In genomic region chr19:32392142-32392541, GRCh38 we compare ENCODE assay signal across 25 cellular contexts. TPM values are rescaled to one million over a fixed set of nuclear protein-coding genes. Genes with fewer than 3 reads are reported as not detected.
DNase-seq lines count a peak whose midpoint lies in the region; ATAC-seq, FAIRE-seq and TF ChIP-seq lines count a peak whose summit lies in the region.
"Had no signal": no experiment of that assay in that cellular context is flagged by ENCODE, and none has a peak within 500 bp of the region (broad histone marks: within the 10 kb centered on the region; RNA-seq: fewer than 3 reads in every experiment).

No MANE protein-coding gene starts in this region.

- H4K5ac ChIP-seq in H1 (ENCODE audit: insufficient read length, low read depth, low read length) = no peak overlapping the region

- H3K9ac ChIP-seq in H1 (replicated peaks in 1 of 4; ENCODE audit: extremely low read depth in 1 of 4, low read depth in 3 of 4, low read length in 3 of 4) = no peak overlapping the region
- H3K9ac ChIP-seq: BLaER1, GM23248 had no signal

- peaks cover 0 to 4% of the 10 kb centered on the region in 2 donors for H3K36me3 Mint-ChIP-seq in activated T-cell treated with anti-CD3 and anti-CD28 coated beads, Interleukin-2, amount 50 U/mL, for 72 hours (ENCODE audit: insufficient read depth in 2 of 2)
- H3K36me3 Mint-ChIP-seq in activated T-cell treated with anti-CD3 and anti-CD28 coated beads, Interleukin-2, amount 50 U/mL, for 4 hours (ENCODE audit: insufficient read depth) = no peaks in the 10 kb centered on the region
- H3K36me3 Mint-ChIP-seq in Caco-2 (ENCODE audit: insufficient read depth, unreplicated experiment) (peaks cover 19% of the 10 kb centered on the region), T-helper 17 cell (ENCODE audit: low read depth) (no peaks in the 10 kb centered on the region)

- no peak for TF ChIP-seq EP300 in H1 (IDR thresholded peaks at IDR 0.05; ENCODE audit: borderline replicate concordance in 1 of 2, low read depth in 2 of 2, low read length in 2 of 2)

- no peak overlapping the region for H2BK15ac ChIP-seq in H1 (ENCODE audit: low read length)

- H3K56ac ChIP-seq in H1 (replicated peaks; ENCODE audit: insufficient read length, low read depth, low read length) = no peak overlapping the region

- no peak overlapping the region for H2BK20ac ChIP-seq in H1 (ENCODE audit: low read length)

- CTCF ChIA-PET in Caco-2 (lab: Charles Lee) (no interaction called here), H1 (lab: Charles Lee; ENCODE audit: partially characterized antibody) (interaction anchor here (1.0 kb wide), 1 partner anchor 40 kb away, joined by 4 read pairs; no protein-coding TSS in a partner anchor)

- FAIRE-seq in H1 (lab: Jason Lieb, UNC) = no peak
- FAIRE-seq: A204.1, D721Med, GM12878 had no signal

- peaks cover 11% of the 10 kb centered on the region for H3K4me1 Mint-ChIP-seq in activated T-cell treated with anti-CD3 and anti-CD28 coated beads, Interleukin-2, amount 50 U/mL, for 72 hours (ENCODE audit: low read depth)
- H3K4me1 Mint-ChIP-seq in activated T-cell treated with anti-CD3 and anti-CD28 coated beads, Interleukin-2, amount 50 U/mL, for 4 hours (ENCODE audit: low read depth) = peaks cover 10% of the 10 kb centered on the region
- H3K4me1 Mint-ChIP-seq in Caco-2 (ENCODE audit: low read depth, unreplicated experiment) = peaks cover 13% of the 10 kb centered on the region
- H3K4me1 Mint-ChIP-seq in T-helper 17 cell = peaks cover 4% of the 10 kb centered on the region

- no peak overlapping the region for H3K4ac ChIP-seq in H1 (replicated peaks; ENCODE audit: insufficient read length, low read depth, low read length)

- H3K4me3 ChIP-seq in Caco-2 (ENCODE audit: low read depth, low read length) (no peak overlapping the region), H1 (ENCODE audit: extremely low read depth in 1 of 4, insufficient read depth in 2 of 4, low read depth in 3 of 4, low read length in 4 of 4) (no peak overlapping the region), WERI-Rb-1 (ENCODE audit: low read depth, low read length) (no peak overlapping the region)
- H3K4me3 ChIP-seq: BLaER1, GM12878, GM23248 had no signal

- no peak overlapping the region for H3K4me2 ChIP-seq in H1 (ENCODE audit: insufficient read depth in 1 of 2, low read depth in 2 of 2, low read length in 2 of 2)
- H3K4me2 ChIP-seq: BLaER1 had no signal

- H3K27ac Mint-ChIP-seq in activated T-cell treated with anti-CD3 and anti-CD28 coated beads, Interleukin-2, amount 50 U/mL, for 72 hours = peak overlapping the region; percentile 46
- peak overlapping the region; percentile 67 for H3K27ac Mint-ChIP-seq in Caco-2 (ENCODE audit: unreplicated experiment)
- peak overlapping the region; percentile 11 for H3K27ac Mint-ChIP-seq in T-helper 17 cell
- H3K27ac Mint-ChIP-seq: B cell; CD8-positive, alpha-beta T cell; H9; HFFc6 had no signal

- H3K4me1 ChIP-seq in Caco-2 (peaks cover 19% of the 10 kb centered on the region), H1 (replicated peaks in 1 of 4; ENCODE audit: control insufficient read depth in 3 of 4, insufficient read depth in 4 of 4, low read length in 3 of 4) (no peaks in the 10 kb centered on the region)
- H3K4me1 ChIP-seq: BLaER1 had no signal

- H3K36me3 ChIP-seq in Caco-2 (ENCODE audit: control insufficient read depth, insufficient read depth, low read length) (no peaks in the 10 kb centered on the region), H1 (ENCODE audit: control insufficient read depth in 2 of 4, insufficient read depth in 4 of 4, low read length in 3 of 4) (no peaks in the 10 kb centered on the region; a peak in 1 of 8 replicates), WERI-Rb-1 (no peaks in the 10 kb centered on the region)

- no peak for TF ChIP-seq CTCF in Caco-2 (IDR thresholded peaks at IDR 0.05; ENCODE audit: insufficient read depth in 1 of 2, low read depth in 1 of 2, low read length in 1 of 2, severe bottlenecking in 1 of 2, unreplicated experiment in 1 of 2)
- no peak for TF ChIP-seq CTCF in H1 (IDR thresholded peaks at IDR 0.05; ENCODE audit: control extremely low read depth in 1 of 3, insufficient read depth in 1 of 3, low read depth in 1 of 3, low read length in 3 of 3)
- no peak for TF ChIP-seq CTCF in WERI-Rb-1 (IDR thresholded peaks at IDR 0.05; ENCODE audit: low read depth, low read length)

- no peak overlapping the region for H4K8ac ChIP-seq in H1 (ENCODE audit: extremely low read depth, insufficient read depth, low read length)

- H3K27ac ChIP-seq in H1 (ENCODE audit: low read depth, low read length) (no peak overlapping the region), WERI-Rb-1 (no peak overlapping the region)
- H3K27ac ChIP-seq: 22Rv1, BLaER1, C4-2B, GM23248 had no signal

- H3K79me1 ChIP-seq in H1 (ENCODE audit: low read depth, low read length) = no peaks in the 10 kb centered on the region

- H3K23ac ChIP-seq in H1 (ENCODE audit: insufficient read length) = no peak overlapping the region

- POLR2A ChIA-PET in Caco-2 (lab: Charles Lee) (no interaction called here), H1 (lab: Charles Lee; ENCODE audit: partially characterized antibody) (interaction anchor here (2.1 kb wide), 1 partner anchor 13 kb away, joined by 10 read pairs; the partner anchor contains the start of gene DPY19L3)

- no peaks in the 10 kb centered on the region for H3K9me3 Mint-ChIP-seq in activated T-cell treated with anti-CD3 and anti-CD28 coated beads, Interleukin-2, amount 50 U/mL, for 72 hours
- H3K9me3 Mint-ChIP-seq in activated T-cell treated with anti-CD3 and anti-CD28 coated beads, Interleukin-2, amount 50 U/mL, for 4 hours = no peaks in the 10 kb centered on the region
- H3K9me3 Mint-ChIP-seq in Caco-2 (ENCODE audit: unreplicated experiment) = no peaks in the 10 kb centered on the region
- H3K9me3 Mint-ChIP-seq: CD4-positive, CD25-positive, alpha-beta regulatory T cell; CD8-positive, alpha-beta T cell; H9; HFFc6 had no signal

- no peak overlapping the region for H2BK120ac ChIP-seq in H1 (replicated peaks; ENCODE audit: low read depth, low read length)

- no peak for DNase-seq in activated T-cell treated with anti-CD3 and anti-CD28 coated beads, Interleukin-2, amount 50 U/mL, for 72 hours
- DNase-seq in activated T-cell treated with anti-CD3 and anti-CD28 coated beads, Interleukin-2, amount 50 U/mL, for 4 hours = no peak
- DNase-seq in Caco-2 (no peak), T-helper 17 cell (no peak), H1 (ENCODE audit: low read depth in 1 of 2, low spot score in 2 of 2) (no peak), kidney glomerular epithelial cell (lab: John Stamatoyannopoulos, UW) (no peak), WERI-Rb-1 (no peak)
- DNase-seq: CD4-positive, CD25-positive, alpha-beta regulatory T cell; CD8-positive, alpha-beta T cell; DMS 273 treated with DMSO at 0.1 percent for 48 hours; DMS79; EL; GDM1; GM23248; H9; HFFc6 had no signal

- no peaks in the 10 kb centered on the region for H4K20me1 ChIP-seq in H1 (replicated peaks in 1 of 2; ENCODE audit: control insufficient read depth in 1 of 2, insufficient read depth in 2 of 2, low read length in 2 of 2)
- H4K20me1 ChIP-seq: BLaER1 had no signal

- H3K9me3 ChIP-seq in Caco-2 (no peaks in the 10 kb centered on the region), T-helper 17 cell (ENCODE audit: control insufficient read depth, low read length, poor library complexity, severe bottlenecking) (no peaks in the 10 kb centered on the region), H1 (ENCODE audit: insufficient read depth in 2 of 2, low read depth in 1 of 2, low read length in 1 of 2) (no peaks in the 10 kb centered on the region), WERI-Rb-1 (ENCODE audit: severe bottlenecking) (no peaks in the 10 kb centered on the region)
- H3K9me3 ChIP-seq: BLaER1 had no signal

- H3K18ac ChIP-seq in H1 (ENCODE audit: extremely low read depth, low read length) = no peak overlapping the region

- H3K23me2 ChIP-seq in H1 (ENCODE audit: low read depth, low read length) = no peaks in the 10 kb centered on the region

- no peak for ATAC-seq in activated T-cell treated with anti-CD3 and anti-CD28 coated beads, Interleukin-2, amount 50 U/mL, for 72 hours (replicated peaks in 1 of 2)
- no peak for ATAC-seq in activated T-cell treated with anti-CD3 and anti-CD28 coated beads, Interleukin-2, amount 50 U/mL, for 4 hours
- ATAC-seq in T-helper 17 cell = no peak
- ATAC-seq in HG03135 (IDR thresholded peaks at IDR 0.05; ENCODE audit: unreplicated experiment) = no peak
- ATAC-seq: CD8-positive, alpha-beta T cell; GM12878; HCT116 had no signal

- H4K91ac ChIP-seq in H1 (replicated peaks; ENCODE audit: insufficient read length, low read length) = no peak overlapping the region

- no peak overlapping the region for H3K14ac ChIP-seq in H1 (ENCODE audit: insufficient read length)

- H2BK12ac ChIP-seq in H1 (ENCODE audit: low read depth, low read length) = no peak overlapping the region

- no TSS peak for BruUV-seq in Caco-2 (replicated peaks; lab: Mats Ljungman, UMichigan)

- 0 out of 2 replicates have a peak overlapping the region, but pooled peaks have one; percentile 1 for H2AK5ac ChIP-seq in H1 (ENCODE audit: low read depth, low read length)

- no peak overlapping the region for H2AFZ ChIP-seq in H1 (ENCODE audit: low read length)
- H2AFZ ChIP-seq: GM23248 had no signal

- no peak overlapping the region for H2BK5ac ChIP-seq in H1 (ENCODE audit: low read depth, low read length)

- H3K27me3 Mint-ChIP-seq in activated T-cell treated with anti-CD3 and anti-CD28 coated beads, Interleukin-2, amount 50 U/mL, for 72 hours (ENCODE audit: low read depth) = no peaks in the 10 kb centered on the region
- no peaks in the 10 kb centered on the region for H3K27me3 Mint-ChIP-seq in activated T-cell treated with anti-CD3 and anti-CD28 coated beads, Interleukin-2, amount 50 U/mL, for 4 hours (ENCODE audit: low read depth)
- H3K27me3 Mint-ChIP-seq in Caco-2 (ENCODE audit: insufficient read depth, unreplicated experiment) (no peaks in the 10 kb centered on the region), T-helper 17 cell (no peaks in the 10 kb centered on the region)
- H3K27me3 Mint-ChIP-seq: B cell; CD4-positive, CD25-positive, alpha-beta regulatory T cell had no signal

- H3K79me2 ChIP-seq in H1 (ENCODE audit: control insufficient read depth in 1 of 2, insufficient read depth in 2 of 2, low read length in 2 of 2) = no peaks in the 10 kb centered on the region

- no peak for TF ChIP-seq POLR2A in H1 (IDR thresholded peaks at IDR 0.05; ENCODE audit: control extremely low read depth in 1 of 2, low read depth in 2 of 2, low read length in 2 of 2)

- H3K27me3 ChIP-seq in Caco-2 (replicated peaks; ENCODE audit: control insufficient read depth, insufficient read depth, low read length) = no peaks in the 10 kb centered on the region
- no peaks in the 10 kb centered on the region for H3K27me3 ChIP-seq in H1 (replicated peaks in 1 of 4; ENCODE audit: control insufficient read depth in 3 of 4, extremely low read depth in 1 of 4, insufficient read depth in 3 of 4, low read length in 3 of 4)
- H3K27me3 ChIP-seq in WERI-Rb-1 (ENCODE audit: insufficient read depth, low read depth, severe bottlenecking) = no peaks in the 10 kb centered on the region
- H3K27me3 ChIP-seq: BLaER1 had no signal

- WGBS in H1 (ENCODE audit: extremely low coverage in 1 of 2, insufficient coverage in 1 of 2, insufficient read length in 1 of 2, insufficient replicate concordance in 2 of 2, low coverage in 1 of 2, low lambda C conversion rate in 2 of 2, missing lambda C conversion rate in 1 of 2), 2 experiments = 0% methylated on average over 1 of the region's 2 CpGs; no CpG with 5 or more reads in 1 of the 2 experiments

- intact Hi-C loops in Caco-2 (cut with micrococcal nuclease; ENCODE audit: unreplicated experiment) = no loop called here

- TF ChIP-seq RAD21 in H1 (IDR thresholded peaks at IDR 0.05 in 1 of 2, conservative IDR thresholded peaks at IDR 0.05 in 1 of 2; ENCODE audit: low read depth in 2 of 2, low read length in 2 of 2) = no peak

- H3K4me3 Mint-ChIP-seq in activated T-cell treated with anti-CD3 and anti-CD28 coated beads, Interleukin-2, amount 50 U/mL, for 72 hours = no peak overlapping the region
- H3K4me3 Mint-ChIP-seq in activated T-cell treated with anti-CD3 and anti-CD28 coated beads, Interleukin-2, amount 50 U/mL, for 4 hours = no peak overlapping the region
- H3K4me3 Mint-ChIP-seq in Caco-2 (ENCODE audit: unreplicated experiment) (no peak overlapping the region), T-helper 17 cell (no peak overlapping the region)
- H3K4me3 Mint-ChIP-seq: B cell; CD4-positive, CD25-positive, alpha-beta regulatory T cell; CD8-positive, alpha-beta T cell; H9; HFFc6 had no signal

RNA-seq across cellular contexts. Expression of gene DPY19L3, which starts 13.4 kb away (rescaled TPM):
- 10 to 100 TPM; 17.3 to 21.0 TPM for total RNA-seq in activated T-cell treated with anti-CD3 and anti-CD28 coated beads, Interleukin-2, amount 50 U/mL, for 72 hours
- 10 to 100 TPM; 16.2 to 20.5 (median 17.1) TPM for total RNA-seq in activated T-cell treated with anti-CD3 and anti-CD28 coated beads, Interleukin-2, amount 50 U/mL, for 4 hours
- total RNA-seq in Caco-2 (2022) = 40.7 and 41.5 TPM in 2 replicates
- 10 to 100 TPM; 10.2 to 14.7 TPM for total RNA-seq in T-helper 17 cell
- total RNA-seq in H1 (2021; fragmentation: NEBNext Ultra II Directional; extraction: Animal tissue kit (Norgen Biotek cat#: 25700)) = 60.2 and 60.7 TPM in 2 replicates
- polyA plus RNA-seq in H1 (2011; rRNA removed) = 35.3 and 61.6 TPM in 2 replicates
- polyA plus RNA-seq in H1 (2011; cell fraction: cytosol; rRNA removed) = 58.4 TPM
- 153 TPM for polyA plus RNA-seq in H1 (2011; cell fraction: nucleus; rRNA removed)
- 26.4 to 35.1 TPM (median 30.0 TPM) in 4 replicates for polyA plus RNA-seq in H1 (2012, experiment 1 of 2)
- 2.4 TPM for polyA plus RNA-seq in H1 (2012, experiment 2 of 2)
- polyA plus RNA-seq in H1 (2013, experiment 1 of 2) = 33.9 TPM
- 33.7 TPM for polyA plus RNA-seq in H1 (2013, experiment 2 of 2)
- 98.3 and 128 TPM in 2 replicates for polyA minus RNA-seq in H1 (2011; rRNA and poly(A)+ RNA removed)
- polyA minus RNA-seq in H1 (2011; cell fraction: cytosol; rRNA and poly(A)+ RNA removed) = 69.6 TPM
- 110 TPM for polyA minus RNA-seq in H1 (2011; cell fraction: nucleus; rRNA and poly(A)+ RNA removed)

RNA-seq across cellular contexts. Expression of gene ZNF507, which starts 46.7 kb away (rescaled TPM):
- total RNA-seq in activated T-cell treated with anti-CD3 and anti-CD28 coated beads, Interleukin-2, amount 50 U/mL, for 72 hours = 10 to 100 TPM; 22.3 to 26.2 TPM
- total RNA-seq in activated T-cell treated with anti-CD3 and anti-CD28 coated beads, Interleukin-2, amount 50 U/mL, for 4 hours = 10 to 100 TPM; 26.0 to 27.4 (median 26.2) TPM
- 26.6 and 27.4 TPM in 2 replicates for total RNA-seq in Caco-2 (2022)
- 10 to 100 TPM; 23.1 to 36.1 TPM for total RNA-seq in T-helper 17 cell
- 28.8 TPM in 2 replicates for total RNA-seq in H1 (2021; fragmentation: NEBNext Ultra II Directional; extraction: Animal tissue kit (Norgen Biotek cat#: 25700))
- polyA plus RNA-seq in H1 (2011; rRNA removed) = 6.7 and 8.6 TPM in 2 replicates
- 13.4 TPM for polyA plus RNA-seq in H1 (2011; cell fraction: cytosol; rRNA removed)
- polyA plus RNA-seq in H1 (2011; cell fraction: nucleus; rRNA removed) = 9.0 TPM
- 11.6 to 19.7 TPM (median 14.5 TPM) in 4 replicates for polyA plus RNA-seq in H1 (2012, experiment 1 of 2)
- 0.45 TPM for polyA plus RNA-seq in H1 (2012, experiment 2 of 2)
- 11.8 TPM for polyA plus RNA-seq in H1 (2013, experiment 1 of 2)
- 11.6 TPM for polyA plus RNA-seq in H1 (2013, experiment 2 of 2)
- 33.6 and 53.0 TPM in 2 replicates for polyA minus RNA-seq in H1 (2011; rRNA and poly(A)+ RNA removed)
- polyA minus RNA-seq in H1 (2011; cell fraction: cytosol; rRNA and poly(A)+ RNA removed) = 15.1 TPM
- polyA minus RNA-seq in H1 (2011; cell fraction: nucleus; rRNA and poly(A)+ RNA removed) = 37.4 TPM

Comparison
In these comparisons a context has a peak if more than half of its experiments do, and no peak if none do; other contexts are left out.
1. H3K27ac Mint-ChIP-seq: peak in every context shown above with its lines; median percentile 67 in Caco-2; 46 in activated T-cell treated with anti-CD3 and anti-CD28 coated beads, Interleukin-2, amount 50 U/mL, for 72 hours; 11 in T-helper 17 cell.